1 cellular context compared by ENCODE assay signal in the genomic region with DNA sequence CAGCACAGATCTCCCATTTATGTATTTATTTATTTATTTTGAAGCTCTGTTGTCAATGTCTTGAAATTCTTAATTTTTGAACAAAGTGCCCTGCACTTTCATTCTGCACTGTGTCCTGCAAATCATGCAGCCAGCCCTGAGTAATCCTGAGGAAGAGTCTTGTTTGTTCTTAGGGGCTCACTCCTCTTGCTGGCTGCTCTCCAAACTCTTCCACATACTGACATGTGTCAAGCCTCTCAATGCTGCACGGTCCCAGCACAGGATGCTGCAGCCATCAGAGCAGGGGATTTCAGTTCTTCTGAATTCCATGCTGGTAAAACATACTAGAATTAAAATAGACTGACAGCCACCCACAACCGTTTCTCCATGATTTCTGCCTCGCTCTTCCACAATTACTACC.
TF ChIP-seq lines count a peak whose summit lies in the region.

No MANE protein-coding gene starts in this region.

TF ChIP-seq in HepG2, 621 proteins besides CTCF, POLR2A, EP300 and RAD21:
- TF ChIP-seq, protein P1, sequence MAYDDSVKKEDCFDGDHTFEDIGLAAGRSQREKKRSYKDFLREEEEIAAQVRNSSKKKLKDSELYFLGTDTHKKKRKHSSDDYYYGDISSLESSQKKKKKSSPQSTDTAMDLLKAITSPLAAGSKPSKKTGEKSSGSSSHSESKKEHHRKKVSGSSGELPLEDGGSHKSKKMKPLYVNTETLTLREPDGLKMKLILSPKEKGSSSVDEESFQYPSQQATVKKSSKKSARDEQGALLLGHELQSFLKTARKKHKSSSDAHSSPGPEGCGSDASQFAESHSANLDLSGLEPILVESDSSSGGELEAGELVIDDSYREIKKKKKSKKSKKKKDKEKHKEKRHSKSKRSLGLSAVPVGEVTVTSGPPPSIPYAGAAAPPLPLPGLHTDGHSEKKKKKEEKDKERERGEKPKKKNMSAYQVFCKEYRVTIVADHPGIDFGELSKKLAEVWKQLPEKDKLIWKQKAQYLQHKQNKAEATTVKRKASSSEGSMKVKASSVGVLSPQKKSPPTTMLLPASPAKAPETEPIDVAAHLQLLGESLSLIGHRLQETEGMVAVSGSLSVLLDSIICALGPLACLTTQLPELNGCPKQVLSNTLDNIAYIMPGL (CRISPR knock-in tag; IDR thresholded peaks at IDR 0.05; ENCODE audit: borderline replicate concordance in 1 of 2, low read depth in 1 of 2), result no peak
- TF ChIP-seq FOSL2 (CRISPR knock-in tag; IDR thresholded peaks at IDR 0.05), result no peak
- no peak for TF ChIP-seq RXRB (CRISPR knock-in tag; IDR thresholded peaks at IDR 0.05; ENCODE audit: borderline replicate concordance)
- peak; percentile 19 for TF ChIP-seq RBM22 (optimal IDR thresholded peaks at IDR 0.05; ENCODE audit: low read length)
- no peak for TF ChIP-seq ZNF10 (CRISPR knock-in tag; IDR thresholded peaks at IDR 0.05; ENCODE audit: borderline replicate concordance, low read depth)
- no peak for TF ChIP-seq ZSCAN5A (CRISPR knock-in tag; IDR thresholded peaks at IDR 0.05; ENCODE audit: borderline replicate concordance)
- TF ChIP-seq ZNF101 (CRISPR knock-in tag; IDR thresholded peaks at IDR 0.05; ENCODE audit: borderline replicate concordance, low read depth), result no peak
